17 cellular contexts compared by ENCODE assay signal in the genomic region with DNA sequence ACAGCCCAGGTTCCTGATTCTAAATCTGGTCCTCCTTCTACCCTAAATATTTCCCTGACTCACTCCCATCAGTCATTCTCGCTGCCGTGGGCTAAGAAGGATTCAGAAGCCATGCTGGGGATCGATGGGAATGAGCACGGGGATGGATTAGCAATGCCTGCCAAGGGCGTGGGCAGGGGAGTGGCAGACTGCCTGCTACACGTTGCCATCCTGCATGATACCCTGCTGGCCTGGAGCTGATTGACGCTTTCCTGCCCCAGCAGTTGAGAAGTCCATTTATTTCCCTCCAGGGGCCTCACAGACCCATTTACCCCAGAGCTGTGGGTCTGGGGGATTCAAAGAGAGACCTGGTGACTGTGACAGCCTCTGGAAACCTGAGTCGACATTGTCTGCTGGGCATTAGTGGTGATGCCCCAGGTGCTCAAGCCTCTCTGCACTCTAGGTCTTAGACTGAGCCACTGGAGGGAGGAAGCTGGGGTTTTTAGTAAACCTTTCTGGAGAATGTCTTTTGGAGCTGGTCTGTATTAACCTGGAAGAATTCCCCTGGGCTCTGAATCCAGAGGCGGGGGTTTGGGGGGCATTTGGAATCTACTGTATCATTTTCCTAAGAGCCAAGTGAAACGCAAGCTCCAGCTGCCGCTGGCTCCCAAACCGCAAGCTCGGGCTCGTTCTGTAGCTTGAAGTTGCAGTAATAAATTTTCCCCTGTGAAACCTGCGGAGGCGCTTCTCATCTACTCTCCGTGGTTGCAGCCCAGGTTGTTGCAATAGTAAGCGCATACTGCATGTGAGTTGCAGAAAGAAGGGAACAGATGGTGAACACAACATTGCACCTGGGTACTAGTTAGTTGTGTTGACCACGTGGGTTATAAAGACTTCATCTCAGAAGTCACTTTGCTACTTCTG.
DNase-seq lines count a peak whose midpoint lies in the region; ATAC-seq and TF ChIP-seq lines count a peak whose summit lies in the region.
"Had no signal": no experiment of that assay in that cellular context is flagged by ENCODE, and none has a peak within 500 bp of the region (broad histone marks: within the 10 kb centered on the region; RNA-seq: fewer than 3 reads in every experiment).

No MANE protein-coding gene starts in this region.

- no peaks in the 10 kb centered on the region for H3K9me2 ChIP-seq in HCT116 (ENCODE audit: insufficient read depth)

- no peaks in the 10 kb centered on the region for H3K36me3 Mint-ChIP-seq in naive thymus-derived CD4-positive, alpha-beta T cell
- H3K36me3 Mint-ChIP-seq: activated naive CD8-positive, alpha-beta T cell treated with anti-CD3 and anti-CD28 coated beads, Interleukin-2, amount 10 ng/mL, durations not matched to agents 7 days and 5 days had no signal

- H3K9ac ChIP-seq in HCT116 (ENCODE audit: low read length): no peak overlapping the region

- H3K27ac Mint-ChIP-seq in naive thymus-derived CD4-positive, alpha-beta T cell: no peak overlapping the region
- H3K27ac Mint-ChIP-seq: activated naive CD8-positive, alpha-beta T cell treated with anti-CD3 and anti-CD28 coated beads, Interleukin-2, amount 10 ng/mL, durations not matched to agents 7 days and 5 days had no signal

- TF ChIP-seq CTCF in HCT116 (IDR thresholded peaks at IDR 0.05 in 2 of 3, conservative IDR thresholded peaks at IDR 0.05 in 1 of 3; ENCODE audit: borderline replicate concordance in 1 of 3, insufficient read depth in 1 of 3, low read depth in 2 of 3, low read length in 2 of 3): no peak
- TF ChIP-seq CTCF in epithelial cell of esophagus (IDR thresholded peaks at IDR 0.05; ENCODE audit: insufficient read depth, low read depth, low read length, missing control alignments): peak; percentile 19

- no peaks in the 10 kb centered on the region for H3K9me3 ChIP-seq in HCT116 (ENCODE audit: control insufficient read depth in 1 of 2, insufficient read depth in 1 of 2, low read depth in 1 of 2, low read length in 2 of 2)
- H3K9me3 ChIP-seq in naive thymus-derived CD4-positive, alpha-beta T cell (ENCODE audit: control insufficient read depth in 2 of 3, low read length in 3 of 3): no peaks in the 10 kb centered on the region
- H3K9me3 ChIP-seq: upper lobe of left lung had no signal

- H3K27ac ChIP-seq in HCT116 (ENCODE audit: low read depth, low read length): no peak overlapping the region
- no peak overlapping the region for H3K27ac ChIP-seq in naive thymus-derived CD4-positive, alpha-beta T cell (ENCODE audit: low read depth, low read length)

- H3K27me3 ChIP-seq in HCT116 (ENCODE audit: insufficient read depth, low read length): no peaks in the 10 kb centered on the region; the same call in 1 of the 2 replicates
- no peaks in the 10 kb centered on the region for H3K27me3 ChIP-seq in naive thymus-derived CD4-positive, alpha-beta T cell (ENCODE audit: control insufficient read depth in 2 of 2, insufficient read depth in 2 of 2, low read length in 2 of 2)
- H3K27me3 ChIP-seq: upper lobe of left lung had no signal

- intact Hi-C loops in HCT116 (cut with micrococcal nuclease): no loop called here
- intact Hi-C loops in naive thymus-derived CD4-positive, alpha-beta T cell (cut with micrococcal nuclease): no loop called here

- no peaks in the 10 kb centered on the region for H3K79me2 ChIP-seq in HCT116 (ENCODE audit: insufficient read depth, low read length)

- peaks cover 2 to 12% of the 10 kb centered on the region in 2 experiments; a peak in 1 of 4 replicates for H3K4me1 ChIP-seq in HCT116 (ENCODE audit: control insufficient read depth in 1 of 2, insufficient read depth in 2 of 2, low read length in 2 of 2)
- H3K4me1 ChIP-seq in naive thymus-derived CD4-positive, alpha-beta T cell (ENCODE audit: control insufficient read depth in 2 of 2, insufficient read depth in 2 of 2, low read length in 2 of 2): no peaks in the 10 kb centered on the region

- H3K27me3 Mint-ChIP-seq in naive thymus-derived CD4-positive, alpha-beta T cell: peaks cover 14 to 37% (median 29%) of the 10 kb centered on the region in 5 donors

- no peaks in the 10 kb centered on the region for H3K4me1 Mint-ChIP-seq in naive thymus-derived CD4-positive, alpha-beta T cell
- H3K4me1 Mint-ChIP-seq: activated naive CD8-positive, alpha-beta T cell treated with anti-CD3 and anti-CD28 coated beads, Interleukin-2, amount 10 ng/mL, durations not matched to agents 7 days and 5 days had no signal

- DNase-seq in COLO668 (lab: John Stamatoyannopoulos, UW; ENCODE audit: unreplicated experiment) (peak; percentile 22), HCT116 (ENCODE audit: low read depth, low spot score) (no peak), NCI-H524 (lab: John Stamatoyannopoulos, UW) (peak; percentile 72 to 89), epithelial cell of esophagus (ENCODE audit: low read depth) (peak; percentile 32), middle frontal gyrus (ENCODE audit: extremely low spot score, low spot score) (no peak)
- DNase-seq in naive thymus-derived CD4-positive, alpha-beta T cell: no peak
- DNase-seq: activated naive CD8-positive, alpha-beta T cell treated with anti-CD3 and anti-CD28 coated beads, Interleukin-2, amount 10 ng/mL, durations not matched to agents 7 days and 5 days; activated T-cell treated with anti-CD3 and anti-CD28 coated beads, Interleukin-2, amount 50 U/mL, for 1 hour; COR-L47; effector memory CD8-positive, alpha-beta T cell; foreskin fibroblast; right cardiac atrium; stimulated activated CD4-positive, alpha-beta T cell treated with anti-CD3 and anti-CD28 coated beads, Interleukin-2, amount 100 ng/mL, for 48 hours; upper lobe of left lung had no signal

- H3K36me3 ChIP-seq in HCT116 (ENCODE audit: control insufficient read depth in 1 of 2, insufficient read depth in 2 of 2, low read length in 2 of 2): no peaks in the 10 kb centered on the region
- H3K36me3 ChIP-seq in naive thymus-derived CD4-positive, alpha-beta T cell (ENCODE audit: control insufficient read depth in 2 of 3, insufficient read depth in 3 of 3, low read length in 3 of 3): no peaks in the 10 kb centered on the region
- H3K36me3 ChIP-seq: upper lobe of left lung had no signal

- no peak overlapping the region for H3K4me3 Mint-ChIP-seq in naive thymus-derived CD4-positive, alpha-beta T cell
- H3K4me3 Mint-ChIP-seq: activated naive CD8-positive, alpha-beta T cell treated with anti-CD3 and anti-CD28 coated beads, Interleukin-2, amount 10 ng/mL, durations not matched to agents 7 days and 5 days; effector memory CD8-positive, alpha-beta T cell had no signal

- CTCF ChIA-PET in HCT116 (lab: Charles Lee): interaction anchor here (1.5 kb wide), 1 partner anchor 420 kb away, joined by 3 read pairs; no protein-coding TSS in a partner anchor
- CTCF ChIA-PET in naive thymus-derived CD4-positive, alpha-beta T cell (lab: Charles Lee): no interaction called here

- POLR2A ChIA-PET in HCT116 (lab: Charles Lee): no interaction called here
- POLR2A ChIA-PET in naive thymus-derived CD4-positive, alpha-beta T cell (lab: Charles Lee): no interaction called here

- H3K4me3 ChIP-seq in HCT116 (replicated peaks in 1 of 2; ENCODE audit: low read depth in 1 of 2, low read length in 2 of 2) (no peak overlapping the region), epithelial cell of esophagus (ENCODE audit: low read length) (no peak overlapping the region)
- no peak overlapping the region for H3K4me3 ChIP-seq in naive thymus-derived CD4-positive, alpha-beta T cell (ENCODE audit: low read length)
- H3K4me3 ChIP-seq: lung, upper lobe of left lung had no signal

- TF ChIP-seq RAD21 in HCT116 (IDR thresholded peaks at IDR 0.05; ENCODE audit: low read depth): no peak

- TF ChIP-seq POLR2A in HCT116 (IDR thresholded peaks at IDR 0.05; ENCODE audit: borderline replicate concordance, extremely low read depth, insufficient read depth, insufficient read length): no peak

- RAD21 ChIA-PET in HCT116 (lab: Charles Lee; ENCODE audit: low non-redundant PET in 1 of 2, low total read pairs in 2 of 2, uncharacterized antibody in 2 of 2, unreplicated experiment in 2 of 2): no interaction called here

- no peak overlapping the region for H3K4me2 ChIP-seq in HCT116 (ENCODE audit: low read length)

- no peaks in the 10 kb centered on the region for H4K20me1 ChIP-seq in HCT116 (ENCODE audit: insufficient read depth)

- ATAC-seq in HCT116: peak; percentile 70
- no peak for ATAC-seq in HG02938 (IDR thresholded peaks at IDR 0.05; ENCODE audit: unreplicated experiment)
- ATAC-seq in naive thymus-derived CD4-positive, alpha-beta T cell: no peak
- ATAC-seq in GM21576 (IDR thresholded peaks at IDR 0.05; ENCODE audit: unreplicated experiment): no peak
- ATAC-seq: effector memory CD8-positive, alpha-beta T cell; right cardiac atrium had no signal

- peaks cover 0 to 2% (median 0%) of the 10 kb centered on the region in 11 donors for H3K9me3 Mint-ChIP-seq in naive thymus-derived CD4-positive, alpha-beta T cell
- H3K9me3 Mint-ChIP-seq: activated naive CD8-positive, alpha-beta T cell treated with anti-CD3 and anti-CD28 coated beads, Interleukin-2, amount 10 ng/mL, durations not matched to agents 7 days and 5 days; effector memory CD8-positive, alpha-beta T cell had no signal

- H2AFZ ChIP-seq in HCT116 (ENCODE audit: low read depth, low read length, poor library complexity, severe bottlenecking): no peak overlapping the region

- BruUV-seq in HCT116 (replicated peaks; lab: Mats Ljungman, UMichigan): no TSS peak

TF ChIP-seq in HCT116, 20 proteins besides CTCF, POLR2A, EP300 and RAD21:
- TF ChIP-seq JUND (IDR thresholded peaks at IDR 0.05) (no peak), EGR1 (IDR thresholded peaks at IDR 0.05; ENCODE audit: low read depth) (no peak), SRF (IDR thresholded peaks at IDR 0.05; ENCODE audit: low read depth) (no peak)
- TF ChIP-seq, protein P1, sequence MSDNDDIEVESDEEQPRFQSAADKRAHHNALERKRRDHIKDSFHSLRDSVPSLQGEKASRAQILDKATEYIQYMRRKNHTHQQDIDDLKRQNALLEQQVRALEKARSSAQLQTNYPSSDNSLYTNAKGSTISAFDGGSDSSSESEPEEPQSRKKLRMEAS (IDR thresholded peaks at IDR 0.05): peak; percentile 28

Comparison
In these comparisons a context has a peak if more than half of its experiments do, and no peak if none do; other contexts are left out.
1. DNase-seq: peak in COLO668 (single experiment), NCI-H524 (2 of 2) and epithelial cell of esophagus (single experiment); none in HCT116 (single experiment), middle frontal gyrus (single experiment) and naive thymus-derived CD4-positive, alpha-beta T cell (0 of 9).